24 cellular contexts compared by ENCODE assay signal in the genomic region with DNA sequence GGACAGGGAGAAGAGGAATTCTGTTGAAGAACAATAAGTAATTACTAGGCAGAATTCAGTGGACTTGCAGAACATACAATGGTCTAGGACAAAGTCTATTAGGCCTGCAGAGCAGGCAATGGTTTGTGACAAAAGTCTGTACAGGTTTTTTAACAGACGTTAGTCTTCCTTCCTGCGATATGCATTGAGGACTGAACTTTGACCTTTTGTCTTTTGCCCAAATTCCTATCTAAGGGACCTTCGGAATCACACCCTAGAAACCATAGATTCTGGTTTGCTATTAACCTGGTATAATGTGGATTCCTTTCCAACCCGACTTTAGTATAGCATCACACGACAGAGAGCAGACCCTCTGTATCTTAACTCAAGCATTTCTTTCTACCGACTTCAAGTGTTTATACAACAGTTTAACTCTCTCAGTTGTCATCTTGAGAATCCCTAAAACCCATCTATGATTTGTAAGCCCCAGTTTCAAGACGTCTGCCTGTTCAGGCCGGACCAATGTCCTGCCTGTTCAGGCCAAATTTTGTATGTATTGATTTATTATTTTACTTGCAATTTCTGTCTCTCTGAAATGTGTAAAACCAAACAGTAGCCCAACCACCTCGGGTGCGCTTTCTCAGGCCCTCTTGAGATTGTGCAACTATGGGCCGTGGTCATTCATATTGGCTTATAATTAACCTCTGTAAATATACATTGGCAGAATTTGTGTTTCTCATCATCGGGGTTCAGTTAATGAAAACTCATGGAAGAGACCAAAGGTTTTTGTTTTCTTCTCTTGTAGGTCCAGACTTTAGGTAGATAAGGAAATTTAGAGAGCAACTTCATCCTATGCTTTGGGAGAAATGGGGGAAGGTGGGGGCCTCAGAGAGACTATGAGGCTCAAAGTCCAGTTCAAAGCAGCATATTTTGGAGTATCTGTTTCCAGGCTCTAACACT.
A peak's percentile ranks its signal among the peaks of the same experiment; 100 is the strongest.
DNase-seq lines count a peak whose midpoint lies in the region; ATAC-seq, FAIRE-seq and TF ChIP-seq lines count a peak whose summit lies in the region.
"Had no signal": no experiment of that assay in that cellular context is flagged by ENCODE, and none has a peak within 500 bp of the region (broad histone marks: within the 10 kb centered on the region; RNA-seq: fewer than 3 reads in every experiment).

No MANE protein-coding gene starts in this region.

- no peak overlapping the region for H3K27ac Mint-ChIP-seq in type B pancreatic cell
- H3K27ac Mint-ChIP-seq: CD8-positive, alpha-beta memory T cell; GM23338 had no signal

- H3K4me1 Mint-ChIP-seq in type B pancreatic cell (ENCODE audit: unreplicated experiment) = peaks cover 21% of the 10 kb centered on the region

- intact Hi-C loops in left colon (cut with DNase I, micrococcal nuclease) = no loop called here
- intact Hi-C loops in kidney (cut with DNase I) = no loop called here

- no peak for TF ChIP-seq POLR2A in GM12892 (IDR thresholded peaks at IDR 0.05; ENCODE audit: low read depth, low read length)

- no peak for DNase-seq in left colon
- peak; percentile 53 for DNase-seq in lung (ENCODE audit: low spot score)
- DNase-seq in type B pancreatic cell (ENCODE audit: extremely low spot score, unreplicated experiment) = no peak
- no peak for DNase-seq in kidney
- DNase-seq in middle frontal gyrus (ENCODE audit: extremely low spot score, low spot score) = no peak
- no peak for DNase-seq in GM12892 (ENCODE audit: insufficient read length)
- DNase-seq: CD8-positive, alpha-beta memory T cell; DMS 273 treated with DMSO at 0.1 percent for 48 hours; GF-D8; KG1; NCI-H1105 treated with DMSO at 0.1 percent for 48 hours; NCI-H1694; NCI-H2227 treated with DMSO at 0.1 percent for 48 hours; NCI-H510A treated with DMSO at 0.1 percent for 48 hours; NCI-H82; PC-3; SIG-M5 had no signal

- CTCF ChIA-PET in HEK293 (lab: Yijun Ruan, JAX) = no interaction called here

- H3K9me3 Mint-ChIP-seq in type B pancreatic cell = peaks cover 4% of the 10 kb centered on the region
- H3K9me3 Mint-ChIP-seq: GM23338 had no signal

- H3K36me3 Mint-ChIP-seq in type B pancreatic cell = no peaks in the 10 kb centered on the region
- H3K36me3 Mint-ChIP-seq: CD8-positive, alpha-beta memory T cell had no signal

- H3K36me3 ChIP-seq in HEK293 (ENCODE audit: control insufficient read depth in 2 of 2, insufficient read depth in 1 of 2, low read length in 2 of 2) (no peaks in the 10 kb centered on the region), lung (ENCODE audit: control insufficient read depth in 2 of 2, insufficient read depth in 2 of 2, low read length in 2 of 2) (no peaks in the 10 kb centered on the region), kidney (ENCODE audit: control insufficient read depth in 1 of 2, insufficient read depth in 2 of 2, low read length in 2 of 2) (no peaks in the 10 kb centered on the region)
- H3K36me3 ChIP-seq: BLaER1 treated with 17β-estradiol and CSF1 and Interleukin-3, amounts not matched to agents 10 nM and 100 nM had no signal

- peak overlapping the region; percentile 26 for H3K4me3 Mint-ChIP-seq in type B pancreatic cell
- H3K4me3 Mint-ChIP-seq: GM23338 had no signal

- POLR2A ChIA-PET in HEK293 (lab: Yijun Ruan, JAX) = no interaction called here

- FAIRE-seq in kidney (lab: Jason Lieb, UNC) = no peak
- FAIRE-seq in GM12892 (lab: Jason Lieb, UNC) = no peak
- FAIRE-seq: GM19239 had no signal

- H3K27me3 Mint-ChIP-seq in type B pancreatic cell = no peaks in the 10 kb centered on the region

- H3K27ac ChIP-seq in HEK293 (ENCODE audit: extremely low read depth, low read depth, low read length) (no peak overlapping the region), lung (ENCODE audit: low read depth in 1 of 2, low read length in 1 of 2) (no peak overlapping the region), kidney (ENCODE audit: low read depth in 2 of 2, low read length in 2 of 2) (peak overlapping the region in 1 of 2 donors; percentile 55)
- H3K27ac ChIP-seq: RWPE1 had no signal

- no peaks in the 10 kb centered on the region for H3K27me3 ChIP-seq in lung (ENCODE audit: control insufficient read depth, insufficient read depth)
- H3K27me3 ChIP-seq: BLaER1 treated with 17β-estradiol and CSF1 and Interleukin-3, amounts not matched to agents 10 nM and 100 nM had no signal

- TF ChIP-seq CTCF in HEK293 (tag by site-specific recombination; IDR thresholded peaks at IDR 0.05) (no peak), lung (IDR thresholded peaks at IDR 0.05; ENCODE audit: control extremely low read depth, extremely low read depth) (no peak), type B pancreatic cell (conservative IDR thresholded peaks at IDR 0.05) (no peak), kidney (IDR thresholded peaks at IDR 0.05; ENCODE audit: borderline replicate concordance, extremely low read depth, insufficient read depth) (no peak)

- WGBS in lung, 2 donors = 66 to 79% methylated on average over 12 of the region's 12 CpGs

- no peaks in the 10 kb centered on the region for H3K9me3 ChIP-seq in HEK293 (ENCODE audit: control insufficient read depth, insufficient read depth, low read depth, low read length)
- no peaks in the 10 kb centered on the region for H3K9me3 ChIP-seq in lung (ENCODE audit: control insufficient read depth in 2 of 2, insufficient read depth in 1 of 2, low read length in 1 of 2)
- no peaks in the 10 kb centered on the region for H3K9me3 ChIP-seq in kidney (ENCODE audit: control insufficient read depth in 1 of 2, low read length in 2 of 2)

- H3K4me3 ChIP-seq in HEK293 (ENCODE audit: low read depth, low read length) (no peak overlapping the region), lung (no peak overlapping the region), kidney (ENCODE audit: low read length in 2 of 2) (no peak overlapping the region)
- H3K4me3 ChIP-seq: BLaER1 treated with 17β-estradiol and CSF1 and Interleukin-3, amounts not matched to agents 10 nM and 100 nM; GM23338 had no signal

- no peak overlapping the region for H3K9ac ChIP-seq in kidney (ENCODE audit: low read length in 2 of 2)
- H3K9ac ChIP-seq: BLaER1 treated with 17β-estradiol and CSF1 and Interleukin-3, amounts not matched to agents 10 nM and 100 nM had no signal

- ATAC-seq in left colon = peak; percentile 12
- ATAC-seq in lung (ENCODE audit: insufficient read depth, low FRiP score) = no peak
- ATAC-seq: GM23338, HCT116, PC-3, SK-N-SH treated with all-trans-retinoic acid at 6 μM for 48 hours had no signal

- H3K4me1 ChIP-seq in HEK293 (ENCODE audit: control insufficient read depth, insufficient read depth, low read length) (no peaks in the 10 kb centered on the region), lung (ENCODE audit: control insufficient read depth in 2 of 2, insufficient read depth in 2 of 2, low read length in 2 of 2) (peaks cover 0 to 4% of the 10 kb centered on the region in 2 donors), kidney (ENCODE audit: control insufficient read depth in 1 of 2, insufficient read depth in 1 of 2, low read depth in 1 of 2, low read length in 2 of 2) (peaks cover 6 to 12% of the 10 kb centered on the region in 2 donors)

TF ChIP-seq in HEK293, 187 proteins besides CTCF, POLR2A, EP300 and RAD21:
- TF ChIP-seq SP7 (tag by site-specific recombination; IDR thresholded peaks at IDR 0.05) = no peak
- TF ChIP-seq ZNF555 (tag by site-specific recombination; conservative IDR thresholded peaks at IDR 0.05) = 0 out of 2 replicates have a peak, but pooled peaks have one; percentile 5
- TF ChIP-seq ZIC2 (tag by site-specific recombination; IDR thresholded peaks at IDR 0.05) = no peak
- no peak for TF ChIP-seq ZNF416 (tag by site-specific recombination; IDR thresholded peaks at IDR 0.05)
- TF ChIP-seq, protein P1, sequence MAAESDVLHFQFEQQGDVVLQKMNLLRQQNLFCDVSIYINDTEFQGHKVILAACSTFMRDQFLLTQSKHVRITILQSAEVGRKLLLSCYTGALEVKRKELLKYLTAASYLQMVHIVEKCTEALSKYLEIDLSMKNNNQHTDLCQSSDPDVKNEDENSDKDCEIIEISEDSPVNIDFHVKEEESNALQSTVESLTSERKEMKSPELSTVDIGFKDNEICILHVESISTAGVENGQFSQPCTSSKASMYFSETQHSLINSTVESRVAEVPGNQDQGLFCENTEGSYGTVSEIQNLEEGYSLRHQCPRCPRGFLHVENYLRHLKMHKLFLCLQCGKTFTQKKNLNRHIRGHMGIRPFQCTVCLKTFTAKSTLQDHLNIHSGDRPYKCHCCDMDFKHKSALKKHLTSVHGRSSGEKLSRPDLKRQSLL (tag by site-specific recombination; IDR thresholded peaks at IDR 0.05) = no peak
